In genomic region chr12:17971850-17972249, GRCh38 we compare ENCODE assay signal across 17 cellular contexts.
DNase-seq lines count a peak whose midpoint lies in the region; ATAC-seq, FAIRE-seq and TF ChIP-seq lines count a peak whose summit lies in the region.
"Had no signal": no experiment of that assay in that cellular context is flagged by ENCODE, and none has a peak within 500 bp of the region (broad histone marks: within the 10 kb centered on the region; RNA-seq: fewer than 3 reads in every experiment).

No MANE protein-coding gene starts in this region.

- intact Hi-C loops in esophagus muscularis mucosa (cut with DNase I) = no loop called here

- H3K27ac ChIP-seq in astrocyte (ENCODE audit: low read depth, low read length) (no peak overlapping the region), esophagus muscularis mucosa (replicated peaks in 1 of 4) (no peak overlapping the region)

- no peaks in the 10 kb centered on the region for H3K9me3 Mint-ChIP-seq in astrocyte (ENCODE audit: unreplicated experiment)

- no peaks in the 10 kb centered on the region for H3K9me3 ChIP-seq in astrocyte (ENCODE audit: insufficient read depth, low read depth, low read length)
- peaks cover 0 to 3% (median 0%) of the 10 kb centered on the region in 4 donors for H3K9me3 ChIP-seq in esophagus muscularis mucosa
- H3K9me3 ChIP-seq: HAP-1 had no signal

- no peaks in the 10 kb centered on the region for H3K27me3 Mint-ChIP-seq in astrocyte (ENCODE audit: low read depth, unreplicated experiment)

- DNase-seq in HT1080 (ENCODE audit: low read depth) (peak; percentile 12), astrocyte (ENCODE audit: low read depth) (peak; percentile 0), iris pigment epithelial cell (ENCODE audit: low read depth) (peak; percentile 2), esophagus muscularis mucosa (ENCODE audit: extremely low spot score) (no peak), left lobe of liver (ENCODE audit: low spot score) (no peak), globus pallidus (ENCODE audit: low spot score) (no peak)
- no peak for DNase-seq in activated CD4-positive, alpha-beta T cell treated with anti-CD3 and anti-CD28 coated beads for 48 hours
- DNase-seq: DND-41, GDM1, KG1, NCI-H1417 treated with DMSO at 0.1 percent for 48 hours, NCI-H187 treated with DMSO at 0.1 percent for 48 hours, NCI-H2227 treated with DMSO at 0.1 percent for 48 hours, NCI-H524, NCI-H82 had no signal

- no peak for TF ChIP-seq POLR2A in esophagus muscularis mucosa (IDR thresholded peaks at IDR 0.05; ENCODE audit: low read depth)

- H2AFZ ChIP-seq in astrocyte (ENCODE audit: low read depth, low read length) = no peak overlapping the region

- H3K27me3 ChIP-seq in astrocyte (ENCODE audit: insufficient read depth, low read length) = no peaks in the 10 kb centered on the region
- no peaks in the 10 kb centered on the region for H3K27me3 ChIP-seq in esophagus muscularis mucosa

- H3K4me1 ChIP-seq in astrocyte (ENCODE audit: insufficient read depth, low read length) = no peaks in the 10 kb centered on the region
- no peaks in the 10 kb centered on the region for H3K4me1 ChIP-seq in esophagus muscularis mucosa
- H3K4me1 ChIP-seq: HAP-1 had no signal

- WGBS in esophagus muscularis mucosa = 65% methylated on average over 1 of the region's 1 CpG

- no peaks in the 10 kb centered on the region for H4K20me1 ChIP-seq in astrocyte (ENCODE audit: insufficient read depth, low read length)

- FAIRE-seq in astrocyte (lab: Jason Lieb, UNC) = no peak

- no peaks in the 10 kb centered on the region for H3K79me2 ChIP-seq in astrocyte (ENCODE audit: insufficient read depth, low read length)

- no peaks in the 10 kb centered on the region for H3K4me1 Mint-ChIP-seq in astrocyte (ENCODE audit: low read depth, unreplicated experiment)
- H3K4me1 Mint-ChIP-seq: CD14-positive monocyte had no signal

- H3K4me2 ChIP-seq in astrocyte (ENCODE audit: low read length) = no peak overlapping the region

- H3K36me3 ChIP-seq in astrocyte (ENCODE audit: insufficient read depth, low read length) (no peaks in the 10 kb centered on the region), esophagus muscularis mucosa (no peaks in the 10 kb centered on the region)
- H3K36me3 ChIP-seq: HAP-1 had no signal

- no peaks in the 10 kb centered on the region for H3K36me3 Mint-ChIP-seq in astrocyte (ENCODE audit: low read depth, unreplicated experiment)
- H3K36me3 Mint-ChIP-seq: CD14-positive monocyte had no signal

- no peak overlapping the region for H3K4me3 ChIP-seq in astrocyte (ENCODE audit: insufficient read depth, low read depth, low read length)
- no peak overlapping the region for H3K4me3 ChIP-seq in esophagus muscularis mucosa
- H3K4me3 ChIP-seq: HAP-1 had no signal

- H3K9ac ChIP-seq in astrocyte (ENCODE audit: low read length) = no peak overlapping the region

- H3K27ac Mint-ChIP-seq in astrocyte (ENCODE audit: unreplicated experiment) = no peak overlapping the region
- H3K27ac Mint-ChIP-seq: CD14-positive monocyte had no signal

- no peak overlapping the region for H3K4me3 Mint-ChIP-seq in astrocyte (ENCODE audit: unreplicated experiment)
- H3K4me3 Mint-ChIP-seq: CD14-positive monocyte had no signal

- TF ChIP-seq CTCF in astrocyte (IDR thresholded peaks at IDR 0.05; ENCODE audit: insufficient read depth, low read depth, low read length) = no peak
- TF ChIP-seq CTCF in esophagus muscularis mucosa (IDR thresholded peaks at IDR 0.05) = no peak

- ATAC-seq in left lobe of liver = no peak

- TF ChIP-seq EP300 in esophagus muscularis mucosa (IDR thresholded peaks at IDR 0.05) = no peak

Comparison
In these comparisons a context has a peak if more than half of its experiments do, and no peak if none do; other contexts are left out.
1. DNase-seq: peak in HT1080 (single experiment), astrocyte (single experiment) and iris pigment epithelial cell (single experiment); none in esophagus muscularis mucosa (single experiment), left lobe of liver (single experiment), globus pallidus (single experiment) and activated CD4-positive, alpha-beta T cell treated with anti-CD3 and anti-CD28 coated beads for 48 hours (single experiment).